ENCODE assay signal across 17 cellular contexts in the genomic region with DNA sequence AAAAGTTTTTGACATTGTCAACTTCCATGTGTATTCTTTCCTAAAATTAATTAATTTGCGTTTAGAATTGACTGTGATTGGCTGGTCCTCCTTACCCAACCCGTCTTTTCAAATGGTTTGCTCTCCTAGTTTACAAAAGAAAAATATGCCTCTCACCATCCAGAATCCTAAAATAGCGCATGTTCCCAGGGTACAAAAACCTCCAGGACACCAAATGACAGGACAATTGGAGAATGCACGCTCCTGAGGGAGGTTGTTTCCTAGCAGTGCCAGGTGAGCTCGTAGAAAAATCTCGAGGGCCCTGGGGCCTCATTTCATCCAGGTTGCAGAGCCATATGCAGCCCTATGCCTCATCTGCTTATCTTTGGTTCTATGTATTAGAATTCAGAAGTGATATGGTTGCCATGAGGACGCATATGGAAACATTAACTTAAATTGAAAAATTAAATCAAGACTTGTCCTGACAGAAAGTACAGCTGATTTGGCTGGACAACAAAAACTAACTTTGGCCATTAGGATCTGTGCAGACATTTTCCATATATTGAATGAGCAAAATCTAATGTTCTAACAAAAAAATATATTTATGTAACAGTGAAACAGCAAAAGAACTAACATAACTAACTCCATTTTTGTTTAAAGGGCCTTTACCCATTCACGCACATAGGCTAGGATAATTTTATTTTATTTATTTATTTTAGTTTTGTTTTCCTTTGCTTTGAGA. TPM values are rescaled to one million over a fixed set of nuclear protein-coding genes. Genes with fewer than 3 reads are reported as not detected.
DNase-seq lines count a peak whose midpoint lies in the region; ATAC-seq, FAIRE-seq and TF ChIP-seq lines count a peak whose summit lies in the region.
"Had no signal": no experiment of that assay in that cellular context is flagged by ENCODE, and none has a peak within 500 bp of the region (broad histone marks: within the 10 kb centered on the region; RNA-seq: fewer than 3 reads in every experiment).

No MANE protein-coding gene starts in this region.

- WGBS in H9 (ENCODE audit: extremely low coverage, insufficient read length, low lambda C conversion rate): no CpG with 5 or more reads among the region's 8 CpGs
- WGBS in GM12878 (ENCODE audit: insufficient coverage, insufficient replicate concordance, low lambda C conversion rate, missing lambda C conversion rate): 54% methylated on average over 8 of the region's 8 CpGs

- no peak for FAIRE-seq in GM12878 (lab: Jason Lieb, UNC)

- BruUV-seq in GM12878 (replicated peaks; lab: Mats Ljungman, UMichigan): no TSS peak
- no TSS peak for BruUV-seq in PC-9 (replicated peaks; lab: Mats Ljungman, UMichigan)

- no peaks in the 10 kb centered on the region for H3K9me3 ChIP-seq in H9 (ENCODE audit: control insufficient read depth, low read depth, low read length)
- H3K9me3 ChIP-seq in GM12878 (replicated peaks; ENCODE audit: control insufficient read depth, insufficient read depth, low read length): no peaks in the 10 kb centered on the region; the same call in 2 of the 3 replicates
- H3K9me3 ChIP-seq in neural progenitor cell (ENCODE audit: low read depth): no peaks in the 10 kb centered on the region
- no peaks in the 10 kb centered on the region for H3K9me3 ChIP-seq in PC-9 (ENCODE audit: insufficient read depth, low read depth)

- H2BK20ac ChIP-seq in H9 (ENCODE audit: low read depth, low read length, poor library complexity, severe bottlenecking): no peak overlapping the region

- TF ChIP-seq CTCF in H9 (conservative IDR thresholded peaks at IDR 0.05) (no peak), GM12878 (IDR thresholded peaks at IDR 0.05 in 2 of 3, conservative IDR thresholded peaks at IDR 0.05 in 1 of 3; ENCODE audit: control insufficient read depth in 2 of 3, extremely low read depth in 1 of 3, insufficient read depth in 1 of 3, low read depth in 3 of 3, low read length in 3 of 3) (no peak), neural progenitor cell (IDR thresholded peaks at IDR 0.05) (no peak), PC-9 (conservative IDR thresholded peaks at IDR 0.05) (no peak)

- CTCF ChIA-PET in GM12878 (lab: Yijun Ruan, JAX): interaction anchor here (0.9 to 3.0 kb wide), 11 partner anchors 18 to 345 kb away, joined by 3 to 9 read pairs (median 3); no protein-coding TSS in a partner anchor
- CTCF ChIA-PET in PC-9 (lab: Charles Lee): no interaction called here

- no peaks in the 10 kb centered on the region for H3F3A ChIP-seq in neural progenitor cell (ENCODE audit: low read depth)
- H3F3A ChIP-seq in PC-9 (ENCODE audit: insufficient read depth, low read depth): no peaks in the 10 kb centered on the region

- ATAC-seq in GM12878 (peak; percentile 19; the same call in 1 of the 3 replicates), HG03469 (IDR thresholded peaks at IDR 0.05; ENCODE audit: unreplicated experiment) (no peak)
- ATAC-seq: GM23338 had no signal

- H3K79me2 ChIP-seq in H9 (ENCODE audit: insufficient read depth, low read length): no peaks in the 10 kb centered on the region
- no peaks in the 10 kb centered on the region for H3K79me2 ChIP-seq in GM12878 (ENCODE audit: control insufficient read depth, insufficient read depth, low read length)
- no peaks in the 10 kb centered on the region for H3K79me2 ChIP-seq in neural progenitor cell (ENCODE audit: low read depth)
- no peaks in the 10 kb centered on the region for H3K79me2 ChIP-seq in PC-9 (ENCODE audit: low read depth)

- H3K23me2 ChIP-seq in H9 (ENCODE audit: insufficient read length, low read depth, low read length, poor library complexity, severe bottlenecking): no peaks in the 10 kb centered on the region

- H3K36me3 Mint-ChIP-seq in H9 (ENCODE audit: insufficient read depth in 1 of 3, low read depth in 3 of 3) (no peaks in the 10 kb centered on the region; a peak in 2 of 7 replicates), neural progenitor cell (no peaks in the 10 kb centered on the region)

- RAD21 ChIA-PET in GM12878 (lab: Charles Lee; ENCODE audit: unreplicated experiment): interaction anchor here (0.8 to 2.6 kb wide), 13 partner anchors 10 to 249 kb away, joined by 3 to 9 read pairs (median 3); partner anchors contain the start of gene EGLN3

- intact Hi-C loops in GM12878 (cut with micrococcal nuclease; ENCODE audit: unreplicated experiment) (loop anchor here (5.0 kb wide), 1 partner anchor 33 kb away; no protein-coding TSS in a partner anchor), PC-9 (cut with micrococcal nuclease; ENCODE audit: unreplicated experiment) (no loop called here)

- no peak overlapping the region for H3K4me3 ChIP-seq in GM12878
- H3K4me3 ChIP-seq in neural progenitor cell: no peak overlapping the region
- no peak overlapping the region for H3K4me3 ChIP-seq in PC-9
- H3K4me3 ChIP-seq: GM23338 had no signal

- H3T11ph ChIP-seq in H9 (ENCODE audit: low read length): no peak overlapping the region

- no peak overlapping the region for H3K14ac ChIP-seq in H9 (ENCODE audit: insufficient read depth, low read length)

- H2AFZ ChIP-seq in H9 (ENCODE audit: low read length): peak overlapping the region; percentile 22
- H2AFZ ChIP-seq in GM12878 (ENCODE audit: control insufficient read depth, low read depth, low read length): no peak overlapping the region
- no peak overlapping the region for H2AFZ ChIP-seq in neural progenitor cell (replicated peaks)
- H2AFZ ChIP-seq in PC-9: no peak overlapping the region

- no peak overlapping the region for H2BK12ac ChIP-seq in H9 (ENCODE audit: insufficient read length, low read depth, low read length)

- H3K9me3 Mint-ChIP-seq in H9 (peaks cover 5 to 6% of the 10 kb centered on the region in 2 experiments; a peak in 2 of 5 replicates), neural progenitor cell (peaks cover 5% of the 10 kb centered on the region)
- H3K9me3 Mint-ChIP-seq: CD4-positive, alpha-beta T cell had no signal

- TF ChIP-seq POLR2A in GM12878 (IDR thresholded peaks at IDR 0.05; ENCODE audit: low read depth, low read length): no peak

- SMC1A ChIA-PET in GM12878 (lab: Charles Lee; ENCODE audit: uncharacterized antibody, unreplicated experiment): interaction anchor here (0.7 to 7.1 kb wide), 21 partner anchors 11 to 141 kb away, joined by 3 to 47 read pairs (median 5); no protein-coding TSS in a partner anchor

- POLR2A ChIA-PET in GM12878 (lab: Charles Lee) (interaction anchor here (0.6 to 1.6 kb wide), 3 partner anchors 18 to 114 kb away, joined by 3 to 9 read pairs (median 3); no protein-coding TSS in a partner anchor), PC-9 (lab: Charles Lee; ENCODE audit: unreplicated experiment) (no interaction called here)

- H4K91ac ChIP-seq in H9 (ENCODE audit: insufficient read length, low read depth, low read length): no peak overlapping the region

- no peaks in the 10 kb centered on the region for H3K27me3 ChIP-seq in H9 (ENCODE audit: insufficient read depth, low read length)
- H3K27me3 ChIP-seq in GM12878 (replicated peaks in 1 of 2; ENCODE audit: control insufficient read depth in 2 of 2, insufficient read depth in 2 of 2, low read length in 1 of 2): no peaks in the 10 kb centered on the region
- no peaks in the 10 kb centered on the region for H3K27me3 ChIP-seq in neural progenitor cell
- no peaks in the 10 kb centered on the region for H3K27me3 ChIP-seq in PC-9 (ENCODE audit: insufficient read depth, low read depth)

- H3K27ac ChIP-seq in H9 (ENCODE audit: insufficient read length, low read depth, low read length): no peak overlapping the region
- no peak overlapping the region for H3K27ac ChIP-seq in GM12878 (ENCODE audit: control insufficient read depth, insufficient read depth)
- H3K27ac ChIP-seq in neural progenitor cell: no peak overlapping the region
- H3K27ac ChIP-seq in PC-9: no peak overlapping the region

- H3K23ac ChIP-seq in H9 (ENCODE audit: insufficient read length, low read depth, low read length): no peak overlapping the region

- H3K4me3 Mint-ChIP-seq in H9 (no peak overlapping the region), neural progenitor cell (no peak overlapping the region)
- H3K4me3 Mint-ChIP-seq: CD4-positive, alpha-beta T cell; GM23338 had no signal

- no peaks in the 10 kb centered on the region for H4K20me1 ChIP-seq in H9 (ENCODE audit: control insufficient read depth, insufficient read depth, insufficient read length)
- no peaks in the 10 kb centered on the region for H4K20me1 ChIP-seq in GM12878 (ENCODE audit: control insufficient read depth, insufficient read depth)
- no peaks in the 10 kb centered on the region for H4K20me1 ChIP-seq in neural progenitor cell (ENCODE audit: low read depth)
- no peaks in the 10 kb centered on the region for H4K20me1 ChIP-seq in PC-9 (ENCODE audit: insufficient read depth)

- TF ChIP-seq EP300 in GM12878 (IDR thresholded peaks at IDR 0.05; ENCODE audit: borderline replicate concordance in 1 of 2, control insufficient read depth in 1 of 2, low read depth in 2 of 2, low read length in 2 of 2): no peak

- no peak overlapping the region for H3K18ac ChIP-seq in H9 (ENCODE audit: insufficient read length, low read depth, low read length)

- in situ Hi-C loops in GM12878 (cut with MboI): no loop called here

- H3K4me2 ChIP-seq in H9 (ENCODE audit: insufficient read depth, insufficient read length, low read length) (no peak overlapping the region), GM12878 (ENCODE audit: control insufficient read depth, insufficient read depth) (no peak overlapping the region), neural progenitor cell (no peak overlapping the region), PC-9 (no peak overlapping the region)
- H3K4me2 ChIP-seq: GM23338 had no signal

- H2BK120ac ChIP-seq in H9 (ENCODE audit: low read depth, low read length, poor library complexity, severe bottlenecking): no peak overlapping the region

- no peak overlapping the region for H3K9ac ChIP-seq in H9 (ENCODE audit: extremely low read depth, insufficient read length, low read length)
- no peak overlapping the region for H3K9ac ChIP-seq in GM12878 (ENCODE audit: control insufficient read depth, insufficient read depth, low read length)
- H3K9ac ChIP-seq in neural progenitor cell: no peak overlapping the region

- H2BK15ac ChIP-seq in H9 (ENCODE audit: low read depth, low read length): no peak overlapping the region

- H4K8ac ChIP-seq in H9 (replicated peaks; ENCODE audit: insufficient read length, low read depth, low read length): no peak overlapping the region

- H3K27me3 Mint-ChIP-seq in H9 (ENCODE audit: low read depth) (no peaks in the 10 kb centered on the region), neural progenitor cell (ENCODE audit: insufficient read depth, low read depth) (no peaks in the 10 kb centered on the region)
- H3K27me3 Mint-ChIP-seq: CD4-positive, alpha-beta T cell had no signal

- H2BK5ac ChIP-seq in H9 (ENCODE audit: insufficient read length, low read length): no peak overlapping the region

- H3K4me1 Mint-ChIP-seq in H9 (no peaks in the 10 kb centered on the region), neural progenitor cell (peaks cover 3% of the 10 kb centered on the region)
- H3K4me1 Mint-ChIP-seq: GM23338 had no signal

- H4K5ac ChIP-seq in H9 (ENCODE audit: insufficient read length, low read depth, low read length): no peak overlapping the region

- no peaks in the 10 kb centered on the region for H3K4me1 ChIP-seq in H9 (ENCODE audit: insufficient read depth, low read length)
- H3K4me1 ChIP-seq in GM12878 (ENCODE audit: control insufficient read depth, insufficient read depth, low read length): no peaks in the 10 kb centered on the region
- H3K4me1 ChIP-seq in neural progenitor cell: no peaks in the 10 kb centered on the region
- no peaks in the 10 kb centered on the region for H3K4me1 ChIP-seq in PC-9 (replicated peaks; ENCODE audit: insufficient read depth)

- H3K36me3 ChIP-seq in GM12878 (ENCODE audit: control insufficient read depth in 2 of 2, insufficient read depth in 2 of 2, low read length in 1 of 2) (no peaks in the 10 kb centered on the region), neural progenitor cell (no peaks in the 10 kb centered on the region), PC-9 (ENCODE audit: low read depth) (no peaks in the 10 kb centered on the region)

- no peak for TF ChIP-seq RAD21 in GM12878 (IDR thresholded peaks at IDR 0.05; ENCODE audit: insufficient read depth, low read depth, low read length)

- H3K79me1 ChIP-seq in H9 (ENCODE audit: insufficient read depth, low read depth, low read length, poor library complexity, severe bottlenecking): no peaks in the 10 kb centered on the region

- DNase-seq in NCI-H2171 treated with DMSO at 0.1 percent for 48 hours (lab: John Stamatoyannopoulos, UW): peak; percentile 20
- no peak for DNase-seq in NCI-H2171 (lab: John Stamatoyannopoulos, UW)
- DNase-seq in H9: no peak
- DNase-seq in GM12878 (ENCODE audit: low read depth, low spot score): no peak
- DNase-seq in neural progenitor cell (ENCODE audit: low spot score): peak; percentile 0
- DNase-seq in NCI-H1436 (lab: John Stamatoyannopoulos, UW): no peak
- DNase-seq in PC-9: no peak
- DNase-seq: 8988T; AML-193; C1 segment of cervical spinal cord; Calu3; CD4-positive, alpha-beta T cell; DMS 273 treated with DMSO at 0.1 percent for 48 hours; H7 had no signal

- H3K9me2 ChIP-seq in PC-9 (ENCODE audit: insufficient read depth): no peaks in the 10 kb centered on the region

- no peak overlapping the region; a peak in 1 of 7 replicates for H3K27ac Mint-ChIP-seq in H9
- no peak overlapping the region for H3K27ac Mint-ChIP-seq in neural progenitor cell
- H3K27ac Mint-ChIP-seq: CD4-positive, alpha-beta T cell; GM23338 had no signal

- H3K56ac ChIP-seq in H9 (ENCODE audit: insufficient read length, low read depth, low read length): no peak overlapping the region

- H2AK5ac ChIP-seq in H9 (ENCODE audit: insufficient read length, low read length): no peak overlapping the region

- H3K4ac ChIP-seq in H9 (ENCODE audit: low read depth, low read length): no peak overlapping the region

RNA-seq across cellular contexts. Expression of gene EGLN3, which starts 28.2 kb away (rescaled TPM):
- 19.8 and 24.7 TPM in 2 replicates for total RNA-seq in H9 (2021)
- 20.3 and 22.4 TPM in 2 replicates for total RNA-seq in GM12878 (2013; cell fraction: nucleolus; rRNA removed)
- 2.1 and 2.7 TPM in 2 replicates for total RNA-seq in GM12878 (2014; rRNA removed)
- 1.6 and 2.4 TPM in 2 replicates for total RNA-seq in GM12878 (2014; rRNA removed; fragmentation: Illumina TruSeq; extraction: Trizol)
- total RNA-seq in GM12878 (2021): 1.7 and 3.0 TPM in 2 replicates
- 28.3 TPM for polyA plus RNA-seq in GM12878 (2011; ENCODE audit: low read depth)
- 8.1 and 10.7 TPM in 2 replicates for polyA plus RNA-seq in GM12878 (2011; rRNA removed)
- 3.8 and 5.6 TPM in 2 replicates for polyA plus RNA-seq in GM12878 (2011; cell fraction: cytosol; rRNA removed)
- polyA plus RNA-seq in GM12878 (2011; cell fraction: nucleus; rRNA removed): 5.5 and 9.4 TPM in 2 replicates
- 9.3 and 15.9 TPM in 2 replicates for polyA plus RNA-seq in GM12878 (2012)
- 1.8 and 2.5 TPM in 2 replicates for polyA plus RNA-seq in GM12878 (2014; fragmentation: Illumina TruSeq; extraction: Trizol)
- 1 to 10 TPM; 1.4 to 2.1 TPM for polyA plus RNA-seq in GM12878 (2014; fragmentation: Nextera tagmentation; extraction: Ambion mirVana)
- polyA plus RNA-seq in GM12878 (2014; rRNA removed): 0.71 and 2.0 TPM in 2 replicates
- under 1 TPM; 0.42 to 0.84 TPM for polyA plus RNA-seq in GM12878 (2016; fragmentation: Nextera tagmentation; extraction: Ambion mirVana)
- 6.3 and 8.6 TPM in 2 replicates for polyA minus RNA-seq in GM12878 (2011; rRNA and poly(A)+ RNA removed)
- polyA minus RNA-seq in GM12878 (2011; cell fraction: cytosol; rRNA and poly(A)+ RNA removed): 2.7 and 3.3 TPM in 2 replicates
- polyA minus RNA-seq in GM12878 (2011; cell fraction: nucleus; rRNA and poly(A)+ RNA removed): 4.4 and 7.5 TPM in 2 replicates
- total RNA-seq in neural progenitor cell (ENCODE audit: low replicate concordance): 65.0 and 73.5 TPM in 2 replicates
- total RNA-seq in PC-9 (2021): 22.6 and 23.6 TPM in 2 replicates
- total RNA-seq: HT1080 had no signal

Comparison
In these comparisons a context has a peak if more than half of its experiments do, and no peak if none do; other contexts are left out.
1. DNase-seq: peak in NCI-H2171 treated with DMSO at 0.1 percent for 48 hours (single experiment) and neural progenitor cell (single experiment); none in NCI-H2171 (single experiment), H9 (single experiment), GM12878 (single experiment), NCI-H1436 (single experiment) and PC-9 (0 of 2).